26 cellular contexts compared by ENCODE assay signal in the genomic region with DNA sequence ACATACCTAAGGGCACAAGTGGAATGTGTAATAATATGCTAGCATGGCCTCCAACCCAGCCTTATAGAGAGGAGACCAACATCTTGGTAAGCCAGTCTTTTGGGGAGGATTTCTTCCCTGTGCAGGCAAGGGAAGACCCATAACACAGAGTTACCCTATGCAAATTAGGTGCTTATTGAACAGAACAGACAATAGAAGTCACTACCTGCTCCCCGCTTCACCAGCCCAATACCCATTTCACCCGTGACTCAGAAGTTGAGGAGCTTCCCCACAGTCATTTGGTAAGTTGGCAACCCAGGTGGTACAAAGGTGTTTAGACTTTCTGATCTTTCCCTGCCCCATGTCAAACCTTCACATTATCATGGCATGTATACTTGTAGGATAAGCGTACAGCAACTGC.
"Had no signal": no experiment of that assay in that cellular context is flagged by ENCODE, and none has a peak within 500 bp of the region (broad histone marks: within the 10 kb centered on the region; RNA-seq: fewer than 3 reads in every experiment).

No MANE protein-coding gene starts in this region.

- H3K4me3 ChIP-seq: breast epithelium, esophagus squamous epithelium, left lung, lower lobe of right lung, right atrium auricular region, smooth muscle cell, vagina had no signal

- H3K9me3 Mint-ChIP-seq: activated T-cell treated with anti-CD3 and anti-CD28 coated beads, Interleukin-2, amount 50 U/mL, for 4 hours; central memory CD8-positive, alpha-beta T cell; natural killer cell; WTC11 had no signal

- H3K4me2 ChIP-seq: smooth muscle cell had no signal

- H3K27ac ChIP-seq: breast epithelium, epithelial cell of prostate, esophagus squamous epithelium, left lung, lower lobe of right lung, right atrium auricular region, vagina had no signal

- ATAC-seq: activated T-cell treated with anti-CD3 and anti-CD28 coated beads, Interleukin-2, amount 50 U/mL, for 4 hours; left lung; lower lobe of right lung; natural killer cell; T-helper 17 cell; WTC11 had no signal

- H3K36me3 Mint-ChIP-seq: natural killer cell had no signal

- H3K27me3 Mint-ChIP-seq: central memory CD8-positive, alpha-beta T cell; T-helper 17 cell; type B pancreatic cell had no signal

- H3K4me1 ChIP-seq: breast epithelium, left lung, lower lobe of right lung, right atrium auricular region had no signal

- H3K27ac Mint-ChIP-seq: T-helper 17 cell, WTC11 had no signal

- DNase-seq: activated CD4-positive, alpha-beta T cell treated with anti-CD3 and anti-CD28 coated beads for 48 hours; activated CD4-positive, alpha-beta T cell treated with anti-CD3 and anti-CD28 coated beads, Interleukin-2, amount 50 U/mL, for 48 hours; activated CD8-positive, alpha-beta memory T cell treated with anti-CD3 and anti-CD28 coated beads, Interleukin-2, amount 50 U/mL, for 48 hours; activated naive CD4-positive, alpha-beta T cell treated with Interleukin-2 at 50 U/mL for 16 hours; activated T-cell treated with anti-CD3 and anti-CD28 coated beads, Interleukin-2, amount 50 U/mL, for 4 hours; amniotic stem cell; dermis blood vessel endothelial cell; effector CD8-positive, alpha-beta T cell; esophagus squamous epithelium; foreskin melanocyte; kidney glomerular epithelial cell; left lung; lower lobe of right lung; mesendoderm; natural killer cell; stimulated activated naive CD4-positive, alpha-beta T cell treated with Interleukin-2 at 50 U/mL for 16 hours; T-helper 17 cell; T1000 had no signal

- H3K36me3 ChIP-seq: breast epithelium, esophagus squamous epithelium, lower lobe of right lung, right atrium auricular region, vagina had no signal

- H3K27me3 ChIP-seq: breast epithelium, esophagus squamous epithelium, left lung, right atrium auricular region, vagina had no signal

- H3K4me3 Mint-ChIP-seq: activated T-cell treated with anti-CD3 and anti-CD28 coated beads, Interleukin-2, amount 50 U/mL, for 4 hours; central memory CD8-positive, alpha-beta T cell; natural killer cell; T-helper 17 cell; type B pancreatic cell; WTC11 had no signal
